ENCODE assay signal across 9 cellular contexts in the genomic region with DNA sequence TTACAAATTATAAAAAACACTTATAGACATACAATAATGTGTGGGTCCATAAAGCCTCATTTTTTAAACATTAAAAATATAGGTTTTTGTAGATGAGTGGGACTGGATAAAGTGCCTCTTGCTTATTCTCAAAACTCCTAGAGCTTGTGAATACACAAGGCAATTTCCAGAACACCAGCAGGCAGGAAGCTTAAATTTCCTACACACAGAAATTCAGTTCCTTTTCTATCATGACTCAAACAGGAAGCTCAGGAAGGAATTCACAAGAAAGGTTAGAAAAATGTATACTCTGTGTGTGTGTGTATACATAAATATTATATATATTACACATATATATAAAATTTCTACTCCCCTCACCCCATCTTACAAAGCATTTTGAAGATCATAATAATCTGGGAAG. TPM values are rescaled to one million over a fixed set of nuclear protein-coding genes. Genes with fewer than 3 reads are reported as not detected.
"Had no signal": no experiment of that assay in that cellular context is flagged by ENCODE, and none has a peak within 500 bp of the region (broad histone marks: within the 10 kb centered on the region; RNA-seq: fewer than 3 reads in every experiment).

No MANE protein-coding gene starts in this region.

- FAIRE-seq: G401.6, GM12878, GM12891, GM12892, GM18507, GM19239 had no signal

- DNase-seq: GDM1, GF-D8 had no signal

- H3K4me3 ChIP-seq: GM12878 had no signal

RNA-seq across cellular contexts. Expression of a gene that starts 11.3 kb away (rescaled TPM):
- total RNA-seq: G401, GM12878 had no signal

RNA-seq across cellular contexts. Expression of a gene that starts 12.4 kb away (rescaled TPM):
- total RNA-seq: G401, GM12878 had no signal
- polyA plus RNA-seq: GM12878 had no signal

RNA-seq across cellular contexts. Expression of a gene that starts 43.2 kb away (rescaled TPM):
- total RNA-seq: G401, GM12878 had no signal
- polyA plus RNA-seq: GM12878 had no signal
